ENCODE assay signal across 25 cellular contexts in genomic region chr18:74795766-74796165, GRCh38.
DNase-seq lines count a peak whose midpoint lies in the region; ATAC-seq, FAIRE-seq and TF ChIP-seq lines count a peak whose summit lies in the region.
"Had no signal": no experiment of that assay in that cellular context is flagged by ENCODE, and none has a peak within 500 bp of the region (broad histone marks: within the 10 kb centered on the region; RNA-seq: fewer than 3 reads in every experiment).

No MANE protein-coding gene starts in this region.

- RAD21 ChIA-PET in GM12878 (lab: Charles Lee; ENCODE audit: unreplicated experiment), result interaction anchor here (0.7 to 2.2 kb wide), 4 partner anchors 13 to 168 kb away, joined by 3 to 6 read pairs (median 3); no protein-coding TSS in a partner anchor

- no peaks in the 10 kb centered on the region for H3K27me3 Mint-ChIP-seq in H9 (ENCODE audit: low read depth)
- no peaks in the 10 kb centered on the region for H3K27me3 Mint-ChIP-seq in type B pancreatic cell
- H3K27me3 Mint-ChIP-seq: CD4-positive, CD25-positive, alpha-beta regulatory T cell; IgD-negative memory B cell had no signal

- DNase-seq in H9 (no peak), NCI-H526 (lab: John Stamatoyannopoulos, UW) (peak; percentile 87), GM12878 (ENCODE audit: low read depth, low spot score) (no peak), thyroid gland (no peak), type B pancreatic cell (ENCODE audit: extremely low spot score, unreplicated experiment) (no peak), lower leg skin (ENCODE audit: low spot score in 2 of 2) (no peak)
- DNase-seq: CD4-positive, CD25-positive, alpha-beta regulatory T cell; GM23248; H7; NCI-H1092; NCI-H1417 treated with DMSO at 0.1 percent for 48 hours; NCI-H1694 treated with DMSO at 0.1 percent for 48 hours; NCI-H2081 treated with DMSO at 0.1 percent for 48 hours; NCI-H2171; NCI-H226; NCI-H510A; NCI-H774; SJCRH30; T-helper 2 cell had no signal

- intact Hi-C loops in GM12878 (cut with micrococcal nuclease; ENCODE audit: unreplicated experiment) (loop anchor here (10.0 kb wide), 1 partner anchor 409 kb away; the partner anchor contains the start of gene PTGR3), thyroid gland (cut with DNase I) (no loop called here), lower leg skin (cut with DNase I; ENCODE audit: low total_unique reads) (no loop called here)

- SMC1A ChIA-PET in GM12878 (lab: Charles Lee; ENCODE audit: uncharacterized antibody, unreplicated experiment), result interaction anchor here (0.8 to 4.4 kb wide), 10 partner anchors 10 to 378 kb away, joined by 3 to 26 read pairs (median 5); no protein-coding TSS in a partner anchor

- H3K4ac ChIP-seq in H9 (ENCODE audit: low read depth, low read length), result no peak overlapping the region

- TF ChIP-seq CTCF in H9 (conservative IDR thresholded peaks at IDR 0.05), result no peak
- 0 out of 6 replicates have a peak, but pooled peaks of 1 of the 3 experiments have one; percentile 0 for TF ChIP-seq CTCF in GM12878 (IDR thresholded peaks at IDR 0.05 in 2 of 3, conservative IDR thresholded peaks at IDR 0.05 in 1 of 3; ENCODE audit: control insufficient read depth in 2 of 3, extremely low read depth in 1 of 3, insufficient read depth in 1 of 3, low read depth in 3 of 3, low read length in 3 of 3)
- no peak for TF ChIP-seq CTCF in thyroid gland (IDR thresholded peaks at IDR 0.05)
- TF ChIP-seq CTCF in type B pancreatic cell (conservative IDR thresholded peaks at IDR 0.05), result no peak
- no peak for TF ChIP-seq CTCF in lower leg skin (IDR thresholded peaks at IDR 0.05)

- H3K9me3 ChIP-seq in H9 (ENCODE audit: control insufficient read depth, low read depth, low read length) (no peaks in the 10 kb centered on the region), GM12878 (replicated peaks; ENCODE audit: control insufficient read depth, insufficient read depth, low read length) (no peaks in the 10 kb centered on the region), thyroid gland (no peaks in the 10 kb centered on the region)
- H3K9me3 ChIP-seq: BLaER1, SJCRH30 had no signal

- H2BK12ac ChIP-seq in H9 (ENCODE audit: insufficient read length, low read depth, low read length), result no peak overlapping the region

- H2BK15ac ChIP-seq in H9 (ENCODE audit: low read depth, low read length), result no peak overlapping the region

- ATAC-seq in GM18502 (IDR thresholded peaks at IDR 0.05; ENCODE audit: poor library complexity, unreplicated experiment), result peak; percentile 37
- ATAC-seq in GM12878, result peak; percentile 25
- no peak for ATAC-seq in HG03571 (IDR thresholded peaks at IDR 0.05; ENCODE audit: unreplicated experiment)
- ATAC-seq: SK-N-SH treated with all-trans-retinoic acid at 6 μM for 48 hours had no signal

- no peak overlapping the region for H3K27ac ChIP-seq in H9 (ENCODE audit: insufficient read length, low read depth, low read length)
- no peak overlapping the region for H3K27ac ChIP-seq in GM12878 (ENCODE audit: control insufficient read depth, insufficient read depth)
- no peak overlapping the region for H3K27ac ChIP-seq in thyroid gland
- H3K27ac ChIP-seq: BLaER1, GM23248, KMS-11, SJCRH30 had no signal

- no peak overlapping the region for H3K14ac ChIP-seq in H9 (ENCODE audit: insufficient read depth, low read length)

- no peak overlapping the region for H2BK20ac ChIP-seq in H9 (ENCODE audit: low read depth, low read length, poor library complexity, severe bottlenecking)

- no peak overlapping the region; a peak in 1 of 7 replicates for H3K27ac Mint-ChIP-seq in H9
- H3K27ac Mint-ChIP-seq in type B pancreatic cell, result no peak overlapping the region
- H3K27ac Mint-ChIP-seq: CD4-positive, CD25-positive, alpha-beta regulatory T cell had no signal

- no peaks in the 10 kb centered on the region for H3K23me2 ChIP-seq in H9 (ENCODE audit: insufficient read length, low read depth, low read length, poor library complexity, severe bottlenecking)

- peaks cover 39 to 40% of the 10 kb centered on the region in 2 experiments for H3K4me1 Mint-ChIP-seq in H9
- H3K4me1 Mint-ChIP-seq in type B pancreatic cell (ENCODE audit: unreplicated experiment), result peaks cover 22% of the 10 kb centered on the region

- H3K27me3 ChIP-seq in H9 (ENCODE audit: insufficient read depth, low read length) (no peaks in the 10 kb centered on the region), GM12878 (replicated peaks in 1 of 2; ENCODE audit: control insufficient read depth in 2 of 2, insufficient read depth in 2 of 2, low read length in 1 of 2) (no peaks in the 10 kb centered on the region), thyroid gland (no peaks in the 10 kb centered on the region)
- H3K27me3 ChIP-seq: BLaER1, SJCRH30 had no signal

- no peak overlapping the region for H4K8ac ChIP-seq in H9 (replicated peaks; ENCODE audit: insufficient read length, low read depth, low read length)

- H4K91ac ChIP-seq in H9 (ENCODE audit: insufficient read length, low read depth, low read length), result no peak overlapping the region

- H3K79me2 ChIP-seq in H9 (ENCODE audit: insufficient read depth, low read length), result no peaks in the 10 kb centered on the region
- H3K79me2 ChIP-seq in GM12878 (ENCODE audit: control insufficient read depth, insufficient read depth, low read length), result no peaks in the 10 kb centered on the region

- TF ChIP-seq POLR2A in GM12878 (IDR thresholded peaks at IDR 0.05; ENCODE audit: low read depth, low read length) (no peak), thyroid gland (IDR thresholded peaks at IDR 0.05) (no peak), lower leg skin (IDR thresholded peaks at IDR 0.05) (no peak)

- H3K56ac ChIP-seq in H9 (ENCODE audit: insufficient read length, low read depth, low read length), result no peak overlapping the region

- no peaks in the 10 kb centered on the region for H3K36me3 Mint-ChIP-seq in H9 (ENCODE audit: insufficient read depth in 1 of 3, low read depth in 3 of 3)
- H3K36me3 Mint-ChIP-seq in type B pancreatic cell, result no peaks in the 10 kb centered on the region

- H4K20me1 ChIP-seq in H9 (ENCODE audit: control insufficient read depth, insufficient read depth, insufficient read length), result no peaks in the 10 kb centered on the region
- H4K20me1 ChIP-seq in GM12878 (ENCODE audit: control insufficient read depth, insufficient read depth), result no peaks in the 10 kb centered on the region
- H4K20me1 ChIP-seq: BLaER1 had no signal

- POLR2A ChIA-PET in GM12878 (lab: Charles Lee), result interaction anchor here (0.5 to 2.5 kb wide), 3 partner anchors 10 to 303 kb away, joined by 4 to 13 read pairs (median 4); no protein-coding TSS in a partner anchor

- no TSS peak for BruUV-seq in GM12878 (replicated peaks; lab: Mats Ljungman, UMichigan)

- no peak for TF ChIP-seq EP300 in GM12878 (IDR thresholded peaks at IDR 0.05; ENCODE audit: borderline replicate concordance in 1 of 2, control insufficient read depth in 1 of 2, low read depth in 2 of 2, low read length in 2 of 2)

- no peak overlapping the region for H3K23ac ChIP-seq in H9 (ENCODE audit: insufficient read length, low read depth, low read length)

- H3T11ph ChIP-seq in H9 (ENCODE audit: low read length), result no peak overlapping the region

- H3K36me3 ChIP-seq in GM12878 (ENCODE audit: control insufficient read depth in 2 of 2, insufficient read depth in 2 of 2, low read length in 1 of 2) (no peaks in the 10 kb centered on the region), thyroid gland (no peaks in the 10 kb centered on the region)
- H3K36me3 ChIP-seq: SJCRH30 had no signal

- H3K9ac ChIP-seq in H9 (ENCODE audit: extremely low read depth, insufficient read length, low read length), result no peak overlapping the region
- H3K9ac ChIP-seq in GM12878 (ENCODE audit: control insufficient read depth, insufficient read depth, low read length), result no peak overlapping the region
- H3K9ac ChIP-seq: BLaER1, GM23248, KMS-11 had no signal

- H3K18ac ChIP-seq in H9 (ENCODE audit: insufficient read length, low read depth, low read length), result no peak overlapping the region

- H3K4me2 ChIP-seq in H9 (ENCODE audit: insufficient read depth, insufficient read length, low read length) (no peak overlapping the region), GM12878 (ENCODE audit: control insufficient read depth, insufficient read depth) (peak overlapping the region; percentile 34; the same call in 1 of the 2 replicates)
- H3K4me2 ChIP-seq: BLaER1 had no signal

- in situ Hi-C loops in GM12878 (cut with MboI), result no loop called here

- CTCF ChIA-PET in GM12878 (lab: Yijun Ruan, JAX), result interaction anchor here (0.9 to 2.6 kb wide), 4 partner anchors 11 to 168 kb away, joined by 3 to 16 read pairs (median 10); no protein-coding TSS in a partner anchor

- no peak for TF ChIP-seq RAD21 in GM12878 (IDR thresholded peaks at IDR 0.05; ENCODE audit: insufficient read depth, low read depth, low read length)

- no peak overlapping the region for H2AK5ac ChIP-seq in H9 (ENCODE audit: insufficient read length, low read length)

- H3K79me1 ChIP-seq in H9 (ENCODE audit: insufficient read depth, low read depth, low read length, poor library complexity, severe bottlenecking), result no peaks in the 10 kb centered on the region

- H3K4me1 ChIP-seq in H9 (ENCODE audit: insufficient read depth, low read length) (no peaks in the 10 kb centered on the region; the same call in 1 of the 2 replicates), GM12878 (ENCODE audit: control insufficient read depth, insufficient read depth, low read length) (peaks cover 16% of the 10 kb centered on the region; the same call in 1 of the 2 replicates), thyroid gland (peaks cover 0 to 15% of the 10 kb centered on the region in 2 donors)
- H3K4me1 ChIP-seq: BLaER1 had no signal

- WGBS in H9 (ENCODE audit: extremely low coverage, insufficient read length, low lambda C conversion rate), result no CpG with 5 or more reads among the region's 9 CpGs
- 81% methylated on average over 9 of the region's 9 CpGs for WGBS in GM12878 (ENCODE audit: insufficient coverage, insufficient replicate concordance, low lambda C conversion rate, missing lambda C conversion rate)
- WGBS in thyroid gland, 2 donors, result 94 to 97% methylated on average over 9 of the region's 9 CpGs
- 87 to 91% methylated on average over 9 of the region's 9 CpGs for WGBS in lower leg skin, 2 donors

- no peak for FAIRE-seq in GM12878 (lab: Jason Lieb, UNC)

- H2BK5ac ChIP-seq in H9 (ENCODE audit: insufficient read length, low read length), result peak overlapping the region; percentile 79

- H3K4me3 Mint-ChIP-seq in H9, result no peak overlapping the region
- H3K4me3 Mint-ChIP-seq in type B pancreatic cell, result no peak overlapping the region
- H3K4me3 Mint-ChIP-seq: CD4-positive, CD25-positive, alpha-beta regulatory T cell had no signal

- H2AFZ ChIP-seq in H9 (ENCODE audit: low read length) (no peak overlapping the region), GM12878 (ENCODE audit: control insufficient read depth, low read depth, low read length) (peak overlapping the region; percentile 43)
- H2AFZ ChIP-seq: GM23248 had no signal

- H3K9me3 Mint-ChIP-seq in H9 (no peaks in the 10 kb centered on the region), type B pancreatic cell (no peaks in the 10 kb centered on the region)
- H3K9me3 Mint-ChIP-seq: CD4-positive, CD25-positive, alpha-beta regulatory T cell; IgD-negative memory B cell had no signal

- H3K4me3 ChIP-seq in GM12878 (no peak overlapping the region), thyroid gland (replicated peaks in 1 of 3) (no peak overlapping the region), lower leg skin (ENCODE audit: low read depth, poor library complexity, severe bottlenecking) (no peak overlapping the region)
- H3K4me3 ChIP-seq: BLaER1, GM23248, SJCRH30 had no signal

- H2BK120ac ChIP-seq in H9 (ENCODE audit: low read depth, low read length, poor library complexity, severe bottlenecking), result no peak overlapping the region

- no peak overlapping the region for H4K5ac ChIP-seq in H9 (ENCODE audit: insufficient read length, low read depth, low read length)

Comparison
In these comparisons a context has a peak if more than half of its experiments do, and no peak if none do; other contexts are left out.
1. DNase-seq: peak in NCI-H526 (2 of 2); none in H9 (single experiment), GM12878 (single experiment), thyroid gland (0 of 2), type B pancreatic cell (single experiment) and lower leg skin (0 of 2).